ENCODE assay signal across 1 cellular context in genomic region chr14:100872241-100872640, GRCh38.
A peak's percentile ranks its signal among the peaks of the same experiment; 100 is the strongest.
TF ChIP-seq lines count a peak whose summit lies in the region.

No MANE protein-coding gene starts in this region.

TF ChIP-seq in K562, 482 proteins besides CTCF, POLR2A, EP300 and RAD21:
- TF ChIP-seq ZNF592 (IDR thresholded peaks at IDR 0.05) (peak; percentile 12; the same call in 1 of the 2 replicates), ZNF785 (CRISPR knock-in tag; IDR thresholded peaks at IDR 0.05) (no peak), ZBTB11 (CRISPR knock-in tag; IDR thresholded peaks at IDR 0.05) (peak in 1 of 3 experiments; percentile 18; a peak in 1 of 6 replicates)
TF ChIP-seq in K562: peak in this region for 2.
